In genomic region chr9:131046581-131047202, GRCh38 we compare ENCODE assay signal across 8 cellular contexts. TPM values are rescaled to one million over a fixed set of nuclear protein-coding genes. Genes with fewer than 3 reads are reported as not detected.
A peak's percentile ranks its signal among the peaks of the same experiment; 100 is the strongest.
DNase-seq lines count a peak whose midpoint lies in the region; ATAC-seq and TF ChIP-seq lines count a peak whose summit lies in the region.

No MANE protein-coding gene starts in this region.

- no peak overlapping the region for H3K27ac ChIP-seq in substantia nigra (ENCODE audit: low read depth, low read length, poor library complexity, severe bottlenecking)

- H3K4me3 ChIP-seq in fibroblast of the aortic adventitia (ENCODE audit: low read depth, low read length): no peak overlapping the region

- peak; percentile 95 for TF ChIP-seq CTCF in fibroblast of the aortic adventitia (IDR thresholded peaks at IDR 0.05; ENCODE audit: insufficient read depth, low read length)

- DNase-seq in DMS79 (lab: John Stamatoyannopoulos, UW): peak; percentile 56
- DNase-seq in HT1080 (ENCODE audit: low read depth): peak; percentile 54
- peak; percentile 89 for DNase-seq in RPMI8226
- peak; percentile 48 for DNase-seq in activated T-helper 1 cell treated with Interleukin-2 at 50 U/mL for 16 hours (ENCODE audit: low read depth)
- peak; percentile 59 for DNase-seq in fibroblast of the aortic adventitia (ENCODE audit: low read depth)
- peak in 44 of 56 donors; percentile 6 to 78 (median 43) for DNase-seq in nucleus accumbens (lab: John Stamatoyannopoulos, UW)
- DNase-seq in substantia nigra (lab: John Stamatoyannopoulos, UW): peak in 39 of 49 donors; percentile 11 to 74 (median 46)

- no peak for ATAC-seq in GM21381 (IDR thresholded peaks at IDR 0.05; ENCODE audit: unreplicated experiment)

RNA-seq across cellular contexts. Expression of gene LAMC3, which starts 37.7 kb away (rescaled TPM):
- 0.13 and 0.29 TPM in 2 replicates for total RNA-seq in HT1080 (2014; rRNA removed; shearing (Covaris generic))
- 0.01 and 0.13 TPM in 2 replicates for polyA plus RNA-seq in HT1080 (2015; cell fraction: cytosol; rRNA removed)
- polyA plus RNA-seq in HT1080 (2015; cell fraction: nucleus; rRNA removed): 0.08 and 0.10 TPM in 2 replicates
- 0.08 TPM in 1 of 2 replicates, not detected in the other for total RNA-seq in fibroblast of the aortic adventitia (ENCODE audit: low replicate concordance)

RNA-seq across cellular contexts. Expression of gene AIF1L, which starts 49.6 kb away (rescaled TPM):
- 0.50 and 1.0 TPM in 2 replicates for total RNA-seq in HT1080 (2014; rRNA removed; shearing (Covaris generic))
- polyA plus RNA-seq in HT1080 (2015; cell fraction: cytosol; rRNA removed): 0.54 and 1.4 TPM in 2 replicates
- 0.17 and 0.64 TPM in 2 replicates for polyA plus RNA-seq in HT1080 (2015; cell fraction: nucleus; rRNA removed)
- total RNA-seq in fibroblast of the aortic adventitia (ENCODE audit: low replicate concordance): 0.25 and 0.45 TPM in 2 replicates
